In genomic region chr11:62678770-62679696, GRCh38 we compare ENCODE assay signal across 8 cellular contexts. TPM values are rescaled to one million over a fixed set of nuclear protein-coding genes. Genes with fewer than 3 reads are reported as not detected.
DNase-seq lines count a peak whose midpoint lies in the region; ATAC-seq and TF ChIP-seq lines count a peak whose summit lies in the region.

Gene UBXN1, minus strand, starts transcription at chr11:62679073. Its CDS starts 150 bp downstream, at chr11:62678923.

- peak within 1 kb of the TSS; percentile 98 for H3K4me2 ChIP-seq in DOHH2 (ENCODE audit: low read length)

- H3K36me3 Mint-ChIP-seq in HFFc6 (ENCODE audit: low read depth) = peaks cover 16% of the 10 kb centered on the region
- H3K36me3 Mint-ChIP-seq in T-helper 17 cell (ENCODE audit: low read depth) = peaks cover 5% of the 10 kb centered on the region

- H3K27me3 Mint-ChIP-seq in HFFc6 (ENCODE audit: insufficient read depth) (peaks cover 4% of the 10 kb centered on the region; the same call in 1 of the 2 replicates), T-helper 17 cell (no peaks in the 10 kb centered on the region)

- H3K4me3 ChIP-seq in DOHH2 (ENCODE audit: low read length) = peak within 1 kb of the TSS; percentile 98
- peak within 1 kb of the TSS; percentile 92 for H3K4me3 ChIP-seq in left ventricle myocardium inferior
- peak within 1 kb of the TSS; percentile 87 for H3K4me3 ChIP-seq in psoas muscle

- TF ChIP-seq CTCF in DOHH2 (IDR thresholded peaks at IDR 0.05; ENCODE audit: low read depth, low read length, poor library complexity, severe bottlenecking) = no peak
- no peak for TF ChIP-seq CTCF in HFFc6 (IDR thresholded peaks at IDR 0.05)
- TF ChIP-seq CTCF in left ventricle myocardium inferior (IDR thresholded peaks at IDR 0.05; ENCODE audit: borderline replicate concordance) = no peak
- no peak for TF ChIP-seq CTCF in psoas muscle (IDR thresholded peaks at IDR 0.05)

- H3K4me1 Mint-ChIP-seq in HFFc6 (ENCODE audit: low read depth) (peaks cover 27% of the 10 kb centered on the region), T-helper 17 cell (peaks cover 31% of the 10 kb centered on the region)

- ATAC-seq in T-helper 17 cell (peak; percentile 84), psoas muscle (peak; percentile 88 to 93 (median 90))

- H3K27me3 ChIP-seq in DOHH2 (ENCODE audit: control insufficient read depth, low read length) = no peaks in the 10 kb centered on the region
- no peaks in the 10 kb centered on the region for H3K27me3 ChIP-seq in left ventricle myocardium inferior (ENCODE audit: low read depth)
- no peaks in the 10 kb centered on the region for H3K27me3 ChIP-seq in psoas muscle (ENCODE audit: insufficient read depth in 3 of 3, low read length in 2 of 3)

- intact Hi-C loops in left ventricle myocardium inferior (cut with micrococcal nuclease) = no loop called here
- intact Hi-C loops in psoas muscle (cut with DNase I) = no loop called here

- peak within 1 kb of the TSS; percentile 59 for H3K27ac ChIP-seq in DOHH2 (ENCODE audit: low read depth, low read length)
- H3K27ac ChIP-seq in left ventricle myocardium inferior (replicated peaks) = peak within 1 kb of the TSS; percentile 95
- H3K27ac ChIP-seq in psoas muscle = peak within 1 kb of the TSS; percentile 91

- H3K27ac Mint-ChIP-seq in HFFc6 = peak within 1 kb of the TSS; percentile 94
- peak within 1 kb of the TSS; percentile 97 for H3K27ac Mint-ChIP-seq in T-helper 17 cell

- DNase-seq in HFFc6 (peak; percentile 76), NCI-H1694 treated with DMSO at 0.1 percent for 48 hours (lab: John Stamatoyannopoulos, UW) (peak; percentile 67), T-helper 17 cell (peak; percentile 64 to 75 (median 69)), amniotic stem cell (lab: John Stamatoyannopoulos, UW) (peak; percentile 72), left ventricle myocardium inferior (peak; percentile 93), psoas muscle (peak; percentile 94 to 96), ureter (ENCODE audit: low spot score) (peak; percentile 91)

- H4K20me1 ChIP-seq in DOHH2 (ENCODE audit: control insufficient read depth, insufficient read depth, low read depth, low read length) = no peaks in the 10 kb centered on the region

- peaks cover 17% of the 10 kb centered on the region for H3F3A ChIP-seq in DOHH2 (ENCODE audit: control insufficient read depth, insufficient read depth)

- H3K9me3 Mint-ChIP-seq in HFFc6 = no peaks in the 10 kb centered on the region

- H3K9me2 ChIP-seq in DOHH2 (replicated peaks; ENCODE audit: control insufficient read depth, low read length) = no peaks in the 10 kb centered on the region

- H3K79me2 ChIP-seq in DOHH2 (ENCODE audit: control insufficient read depth, low read length) = peaks cover 49% of the 10 kb centered on the region

- WGBS in psoas muscle, 3 donors = 1 to 3% (median 2%) methylated on average over 55 of the region's 55 CpGs

- H3K4me3 Mint-ChIP-seq in HFFc6 (peak within 1 kb of the TSS; percentile 91), T-helper 17 cell (peak within 1 kb of the TSS; percentile 91)

- H3K4me1 ChIP-seq in DOHH2 (ENCODE audit: control insufficient read depth, low read length) (peaks cover 38% of the 10 kb centered on the region), left ventricle myocardium inferior (peaks cover 52% of the 10 kb centered on the region), psoas muscle (peaks cover 32% of the 10 kb centered on the region)

- H3K9me3 ChIP-seq in DOHH2 (ENCODE audit: control insufficient read depth, insufficient read depth, low read length) (no peaks in the 10 kb centered on the region), T-helper 17 cell (ENCODE audit: control insufficient read depth, low read length, poor library complexity, severe bottlenecking) (no peaks in the 10 kb centered on the region), left ventricle myocardium inferior (replicated peaks) (no peaks in the 10 kb centered on the region), psoas muscle (no peaks in the 10 kb centered on the region)

- H3K36me3 ChIP-seq in DOHH2 (ENCODE audit: control insufficient read depth, low read length) (peaks cover 34% of the 10 kb centered on the region), left ventricle myocardium inferior (peaks cover 41% of the 10 kb centered on the region), psoas muscle (ENCODE audit: insufficient read depth in 1 of 2, low read depth in 1 of 2) (peaks cover 6 to 42% of the 10 kb centered on the region in 2 donors)

RNA-seq across cellular contexts. Expression of gene UBXN1, which starts in this region (rescaled TPM):
- 100 to 1,000 TPM in 3 of 6 experiments, 10 to 100 TPM in 3; 85.2 to 114 (median 96.5) TPM for total RNA-seq in HFFc6 (2021; fragmentation: NEBNext Ultra II Directional; extraction: Animal tissue kit (Norgen Biotek cat#: 25700))
- total RNA-seq in T-helper 17 cell = 100 to 1,000 TPM; 195 to 203 TPM
- 82.3 TPM for total RNA-seq in left ventricle myocardium inferior
- 100 to 1,000 TPM; 102 to 204 (median 149) TPM for total RNA-seq in psoas muscle
- polyA plus RNA-seq in psoas muscle = 100 to 1,000 TPM; 225 to 376 (median 295) TPM
- total RNA-seq in ureter = 90.5 TPM

Comparison
In these comparisons a context has a peak if more than half of its experiments do, and no peak if none do; other contexts are left out.
1. Peak in every context shown above with its lines: DNase-seq, ATAC-seq, H3K4me3 ChIP-seq and H3K27ac ChIP-seq.